Comparison of ENCODE assay signal across 8 cellular contexts in the genomic region with DNA sequence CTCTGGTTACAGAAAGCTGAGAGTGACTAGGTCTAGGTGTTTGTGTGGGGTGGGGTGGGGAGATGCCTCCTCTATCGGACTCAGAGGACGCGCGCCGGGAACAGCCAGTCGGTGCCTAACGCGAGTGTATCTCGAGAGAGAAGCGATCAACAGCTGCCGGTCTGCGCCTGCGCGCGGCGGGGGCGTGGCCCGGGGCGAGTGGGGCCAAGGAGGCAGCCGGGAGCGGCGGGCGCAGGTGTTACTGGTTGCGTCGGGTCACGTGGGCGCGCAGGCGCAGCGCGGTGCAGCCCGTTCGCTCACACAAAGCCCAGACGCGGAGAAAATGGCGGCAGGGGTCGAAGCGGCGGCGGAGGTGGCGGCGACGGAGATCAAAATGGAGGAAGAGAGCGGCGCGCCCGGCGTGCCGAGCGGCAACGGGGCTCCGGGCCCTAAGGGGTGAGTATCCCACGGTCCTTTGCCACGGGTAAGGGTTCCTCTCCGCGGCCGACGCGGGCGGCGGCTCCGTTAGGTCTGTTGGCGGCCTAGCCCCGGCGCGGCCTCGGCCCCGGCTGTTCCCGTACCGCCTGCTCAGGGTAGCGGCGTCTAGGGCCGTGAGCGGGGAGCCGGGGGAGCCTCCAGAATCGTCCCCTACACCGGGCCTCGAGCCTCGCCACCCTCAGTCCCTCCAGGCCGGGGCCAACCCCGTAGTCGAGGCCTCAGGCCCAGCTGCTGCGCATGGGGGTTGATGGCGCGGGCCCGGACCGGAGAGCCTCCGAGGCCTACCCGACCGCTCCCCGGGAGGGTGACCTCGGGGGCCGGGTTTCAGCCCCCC. TPM values are rescaled to one million over a fixed set of nuclear protein-coding genes. Genes with fewer than 3 reads are reported as not detected.
A peak's percentile ranks its signal among the peaks of the same experiment; 100 is the strongest.
DNase-seq lines count a peak whose midpoint lies in the region; ATAC-seq and TF ChIP-seq lines count a peak whose summit lies in the region.

A gene with protein sequence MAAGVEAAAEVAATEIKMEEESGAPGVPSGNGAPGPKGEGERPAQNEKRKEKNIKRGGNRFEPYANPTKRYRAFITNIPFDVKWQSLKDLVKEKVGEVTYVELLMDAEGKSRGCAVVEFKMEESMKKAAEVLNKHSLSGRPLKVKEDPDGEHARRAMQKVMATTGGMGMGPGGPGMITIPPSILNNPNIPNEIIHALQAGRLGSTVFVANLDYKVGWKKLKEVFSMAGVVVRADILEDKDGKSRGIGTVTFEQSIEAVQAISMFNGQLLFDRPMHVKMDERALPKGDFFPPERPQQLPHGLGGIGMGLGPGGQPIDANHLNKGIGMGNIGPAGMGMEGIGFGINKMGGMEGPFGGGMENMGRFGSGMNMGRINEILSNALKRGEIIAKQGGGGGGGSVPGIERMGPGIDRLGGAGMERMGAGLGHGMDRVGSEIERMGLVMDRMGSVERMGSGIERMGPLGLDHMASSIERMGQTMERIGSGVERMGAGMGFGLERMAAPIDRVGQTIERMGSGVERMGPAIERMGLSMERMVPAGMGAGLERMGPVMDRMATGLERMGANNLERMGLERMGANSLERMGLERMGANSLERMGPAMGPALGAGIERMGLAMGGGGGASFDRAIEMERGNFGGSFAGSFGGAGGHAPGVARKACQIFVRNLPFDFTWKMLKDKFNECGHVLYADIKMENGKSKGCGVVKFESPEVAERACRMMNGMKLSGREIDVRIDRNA (plus strand): TSS at position 299 of the 811 bp plus-strand sequence. CDS start 24 bp downstream, at position 323.

- H3K4me3 ChIP-seq in Panc1 (ENCODE audit: low read depth in 2 of 2, low read length in 2 of 2) (peak within 1 kb of the TSS; percentile 61 to 90), muscle layer of colon (ENCODE audit: low read depth in 1 of 2, low read length in 2 of 2) (peak within 1 kb of the TSS; percentile 62 to 96)

- no peak for TF ChIP-seq CTCF in Panc1 (IDR thresholded peaks at IDR 0.05)

- H3K27ac ChIP-seq in Panc1 (ENCODE audit: low read length): peak within 1 kb of the TSS; percentile 96
- H3K27ac ChIP-seq in muscle layer of colon (ENCODE audit: low read depth, low read length): peak within 1 kb of the TSS; percentile 95

- no TSS peak for BruUV-seq in Panc1 (replicated peaks; lab: Mats Ljungman, UMichigan)

- H3K27me3 ChIP-seq in Panc1 (ENCODE audit: control insufficient read depth, insufficient read depth, low read length): no peaks in the 10 kb centered on the region
- H3K27me3 ChIP-seq in muscle layer of colon (ENCODE audit: control insufficient read depth in 1 of 2, insufficient read depth in 2 of 2, low read length in 2 of 2): no peaks in the 10 kb centered on the region

- intact Hi-C loops in Panc1 (cut with micrococcal nuclease; ENCODE audit: unreplicated experiment): no loop called here

- CTCF ChIA-PET in Panc1 (lab: Charles Lee): no interaction called here

- peak within 1 kb of the TSS; percentile 54 for H3K9ac ChIP-seq in muscle layer of colon (ENCODE audit: low read length)

- H3K4me1 ChIP-seq in Panc1 (ENCODE audit: control insufficient read depth, insufficient read depth, low read length) (peaks cover 29% of the 10 kb centered on the region), muscle layer of colon (ENCODE audit: insufficient read depth, low read length) (peaks cover 34% of the 10 kb centered on the region)

- POLR2A ChIA-PET in Panc1 (lab: Charles Lee): interaction anchor here (0.5 to 0.7 kb wide), 4 partner anchors 24 to 292 kb away, joined by 3 to 6 read pairs (median 5); no protein-coding TSS in a partner anchor

- H3K36me3 ChIP-seq in Panc1 (ENCODE audit: control insufficient read depth, insufficient read depth, low read length) (peaks cover 16% of the 10 kb centered on the region), muscle layer of colon (ENCODE audit: insufficient read depth, low read length) (peaks cover 15% of the 10 kb centered on the region)

- ATAC-seq in GM21723 (IDR thresholded peaks at IDR 0.05; ENCODE audit: unreplicated experiment) (peak; percentile 79), Panc1 (peak; percentile 94), esophagus mucosa (peak; percentile 96)

- DNase-seq in DMS53 (lab: John Stamatoyannopoulos, UW) (peak; percentile 97), KG1 (lab: John Stamatoyannopoulos, UW) (peak; percentile 92), Panc1 (ENCODE audit: low read depth, low spot score) (peak; percentile 69)
- peak; percentile 100 for DNase-seq in activated T-cell treated with anti-CD3 and anti-CD28 coated beads, Interleukin-2, amount 50 U/mL, for 48 hours
- DNase-seq in stimulated activated CD8-positive, alpha-beta memory T cell treated with anti-CD3 and anti-CD28 coated beads, Interleukin-7, amount 100 ng/mL, for 24 hours (ENCODE audit: low read depth): peak; percentile 100

- H3K9me3 ChIP-seq in Panc1 (ENCODE audit: control insufficient read depth, insufficient read depth, low read depth, low read length) (no peaks in the 10 kb centered on the region), muscle layer of colon (ENCODE audit: low read length) (no peaks in the 10 kb centered on the region)

- in situ Hi-C loops in Panc1 (cut with HindIII; ENCODE audit: low pct_unique_long_range_greater_than_20kb, low sequenced_read_pairs): no loop called here

RNA-seq across cellular contexts. Expression of the gene that starts here (rescaled TPM):
- total RNA-seq in Panc1 (2021; ENCODE audit: unreplicated experiment): 225 TPM
- polyA plus RNA-seq in Panc1 (2012; ENCODE audit: insufficient read length): 330 TPM
- total RNA-seq in esophagus mucosa: 107 TPM

Comparison
In these comparisons a context has a peak if more than half of its experiments do, and no peak if none do; other contexts are left out.
1. Peak in every context shown above with its lines: DNase-seq, ATAC-seq, H3K4me3 ChIP-seq and H3K27ac ChIP-seq.